In the genomic region with DNA sequence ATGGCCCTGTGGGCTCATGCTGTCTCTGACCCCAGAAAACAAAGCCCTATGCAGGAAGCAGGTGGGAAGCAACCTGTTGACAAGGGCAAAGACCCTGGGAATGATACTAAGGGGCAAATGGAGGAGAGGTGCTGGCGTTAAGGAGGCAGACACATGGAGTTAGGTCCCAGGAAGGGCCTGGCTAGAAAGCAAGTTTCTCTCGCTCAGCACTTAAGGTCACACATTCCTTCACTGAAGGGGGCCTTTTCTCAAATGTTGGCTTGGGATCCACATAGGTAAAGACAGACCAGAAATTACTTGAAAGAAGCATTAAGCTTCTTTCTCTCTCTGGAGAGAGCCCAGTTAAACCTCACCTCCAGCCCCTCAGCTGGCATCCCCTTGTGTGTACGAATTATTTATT, we compare ENCODE assay signal across 4 cellular contexts.
DNase-seq lines count a peak whose midpoint lies in the region; FAIRE-seq and TF ChIP-seq lines count a peak whose summit lies in the region.
"Not testable (repeated sequence)": the region's sequence is repeated elsewhere in the genome, so short reads cannot be mapped to it uniquely, and the experiment has no call there.

No MANE protein-coding gene starts in this region.

- not testable (repeated sequence) for H3K27me3 ChIP-seq in NT2/D1 (ENCODE audit: insufficient read depth, insufficient read length); H1 (replicated peaks in 1 of 4; ENCODE audit: control insufficient read depth in 3 of 4, extremely low read depth in 1 of 4, insufficient read depth in 3 of 4, low read length in 3 of 4); mesendoderm (ENCODE audit: insufficient read depth, low read length, poor library complexity); trophoblast cell (ENCODE audit: insufficient read depth, low read length)

- H3K23me2 ChIP-seq in H1 (ENCODE audit: low read depth, low read length): not testable (repeated sequence)

- H4K8ac ChIP-seq in H1 (ENCODE audit: extremely low read depth, insufficient read depth, low read length); mesendoderm (ENCODE audit: low read depth, low read length); trophoblast cell (ENCODE audit: low read depth, low read length): not testable (repeated sequence)

- not testable (repeated sequence) for H2BK15ac ChIP-seq in H1 (ENCODE audit: low read length); mesendoderm (replicated peaks; ENCODE audit: low read depth)

- not testable (repeated sequence) for H4K20me1 ChIP-seq in H1 (replicated peaks in 1 of 2; ENCODE audit: control insufficient read depth in 1 of 2, insufficient read depth in 2 of 2, low read length in 2 of 2)

- not testable (repeated sequence) for H4K5ac ChIP-seq in H1 (ENCODE audit: insufficient read length, low read depth, low read length); mesendoderm (ENCODE audit: low read length)

- H3K4ac ChIP-seq in H1 (replicated peaks; ENCODE audit: insufficient read length, low read depth, low read length); mesendoderm (ENCODE audit: low read depth, low read length); trophoblast cell (ENCODE audit: low read depth, low read length): not testable (repeated sequence)

- TF ChIP-seq RAD21 in H1 (IDR thresholded peaks at IDR 0.05 in 1 of 2, conservative IDR thresholded peaks at IDR 0.05 in 1 of 2; ENCODE audit: low read depth in 2 of 2, low read length in 2 of 2): not testable (repeated sequence)

- H2BK12ac ChIP-seq in H1 (ENCODE audit: low read depth, low read length): 0 out of 2 replicates have a peak overlapping the region, but pooled peaks have one; percentile 63
- H2BK12ac ChIP-seq in trophoblast cell (ENCODE audit: low read length): not testable (repeated sequence)

- not testable (repeated sequence) for H3K79me2 ChIP-seq in H1 (ENCODE audit: control insufficient read depth in 1 of 2, insufficient read depth in 2 of 2, low read length in 2 of 2); mesendoderm (ENCODE audit: control insufficient read depth, insufficient read depth, low read length); trophoblast cell (ENCODE audit: control insufficient read depth, insufficient read depth, low read length, poor library complexity)

- DNase-seq in NT2/D1 (ENCODE audit: low read depth, low spot score); H1 (ENCODE audit: low read depth in 1 of 2, low spot score in 2 of 2); mesendoderm; trophoblast cell: not testable (repeated sequence)

- CTCF ChIA-PET in H1 (lab: Charles Lee; ENCODE audit: partially characterized antibody): interaction anchor here (2.3 kb wide), 1 partner anchor 12 kb away, joined by 9 read pairs; no protein-coding TSS in a partner anchor

- TF ChIP-seq CTCF in H1 (IDR thresholded peaks at IDR 0.05; ENCODE audit: control extremely low read depth in 1 of 3, insufficient read depth in 1 of 3, low read depth in 1 of 3, low read length in 3 of 3): not testable (repeated sequence)

- H2BK20ac ChIP-seq in H1 (ENCODE audit: low read length): not testable (repeated sequence)

- not testable (repeated sequence) for H3K27ac ChIP-seq in H1 (ENCODE audit: low read depth, low read length); mesendoderm (ENCODE audit: low read depth, low read length); trophoblast cell (ENCODE audit: low read depth, low read length)

- H2BK5ac ChIP-seq in H1 (ENCODE audit: low read depth, low read length): 0 out of 2 replicates have a peak overlapping the region, but pooled peaks have one; percentile 39
- H2BK5ac ChIP-seq in mesendoderm (ENCODE audit: low read length); trophoblast cell (ENCODE audit: low read depth, low read length, poor library complexity): not testable (repeated sequence)

- H2AFZ ChIP-seq in H1 (ENCODE audit: low read length); trophoblast cell (ENCODE audit: insufficient read depth, low read length, poor library complexity): not testable (repeated sequence)

- H3K18ac ChIP-seq in H1 (ENCODE audit: extremely low read depth, low read length): peak overlapping the region; percentile 60; the same call in 1 of the 2 replicates
- H3K18ac ChIP-seq in mesendoderm (ENCODE audit: low read length); trophoblast cell (ENCODE audit: low read length): not testable (repeated sequence)

- H3K56ac ChIP-seq in H1 (replicated peaks; ENCODE audit: insufficient read length, low read depth, low read length): not testable (repeated sequence)
- H3K56ac ChIP-seq in mesendoderm (ENCODE audit: low read length): peak overlapping the region; percentile 78

- not testable (repeated sequence) for H3K9me3 ChIP-seq in NT2/D1 (ENCODE audit: insufficient read depth, low read length); H1 (ENCODE audit: insufficient read depth in 2 of 2, low read depth in 1 of 2, low read length in 1 of 2); trophoblast cell (ENCODE audit: insufficient read depth, low read depth, low read length)

- not testable (repeated sequence) for TF ChIP-seq EP300 in H1 (IDR thresholded peaks at IDR 0.05; ENCODE audit: borderline replicate concordance in 1 of 2, low read depth in 2 of 2, low read length in 2 of 2)

- H3K79me1 ChIP-seq in H1 (ENCODE audit: low read depth, low read length); mesendoderm (ENCODE audit: low read length); trophoblast cell (ENCODE audit: low read length): not testable (repeated sequence)

- TF ChIP-seq POLR2A in H1 (IDR thresholded peaks at IDR 0.05; ENCODE audit: control extremely low read depth in 1 of 2, low read depth in 2 of 2, low read length in 2 of 2): not testable (repeated sequence)

- not testable (repeated sequence) for H3K23ac ChIP-seq in H1 (ENCODE audit: insufficient read length); mesendoderm (ENCODE audit: low read length); trophoblast cell (ENCODE audit: low read length)

- not testable (repeated sequence) for H3K4me2 ChIP-seq in H1 (ENCODE audit: insufficient read depth in 1 of 2, low read depth in 2 of 2, low read length in 2 of 2); mesendoderm (ENCODE audit: low read length); trophoblast cell (ENCODE audit: low read length)

- not testable (repeated sequence) for H4K91ac ChIP-seq in H1 (replicated peaks; ENCODE audit: insufficient read length, low read length)
- peak overlapping the region; percentile 14 for H4K91ac ChIP-seq in trophoblast cell (ENCODE audit: low read depth, low read length)

- H3K36me3 ChIP-seq in NT2/D1 (ENCODE audit: insufficient read depth, insufficient read length, low read length); H1 (ENCODE audit: control insufficient read depth in 2 of 4, insufficient read depth in 4 of 4, low read length in 3 of 4); mesendoderm (ENCODE audit: control insufficient read depth, insufficient read depth, low read length); trophoblast cell (ENCODE audit: control insufficient read depth in 1 of 2, insufficient read depth in 2 of 2, low read length in 2 of 2): not testable (repeated sequence)

- not testable (repeated sequence) for H2AK5ac ChIP-seq in H1 (ENCODE audit: low read depth, low read length); trophoblast cell (ENCODE audit: low read length)
- H2AK5ac ChIP-seq in mesendoderm (ENCODE audit: low read length): peak overlapping the region; percentile 92

- WGBS in H1 (ENCODE audit: extremely low coverage in 1 of 2, insufficient coverage in 1 of 2, insufficient read length in 1 of 2, insufficient replicate concordance in 2 of 2, low coverage in 1 of 2, low lambda C conversion rate in 2 of 2, missing lambda C conversion rate in 1 of 2), 2 experiments: 88% methylated on average over 3 of the region's 3 CpGs; no CpG with 5 or more reads in 1 of the 2 experiments
- WGBS in mesendoderm (ENCODE audit: extremely low coverage, insufficient coverage, low lambda C conversion rate): no CpG with 5 or more reads among the region's 3 CpGs
- no CpG with 5 or more reads among the region's 3 CpGs for WGBS in trophoblast cell (ENCODE audit: extremely low coverage, insufficient coverage, insufficient read length)

- peak; percentile 90 for FAIRE-seq in H1 (lab: Jason Lieb, UNC)

- peak overlapping the region; percentile 21 for H3K9ac ChIP-seq in NT2/D1 (ENCODE audit: insufficient read length, low read depth)
- H3K9ac ChIP-seq in H1 (replicated peaks in 1 of 4; ENCODE audit: extremely low read depth in 1 of 4, low read depth in 3 of 4, low read length in 3 of 4); trophoblast cell (ENCODE audit: low read length): not testable (repeated sequence)
- H3K9ac ChIP-seq in mesendoderm (ENCODE audit: low read length): peak overlapping the region; percentile 24

- H2BK120ac ChIP-seq in H1 (replicated peaks; ENCODE audit: low read depth, low read length); mesendoderm (ENCODE audit: low read depth, low read length); trophoblast cell (ENCODE audit: insufficient read depth, low read length, poor library complexity): not testable (repeated sequence)

- H3K4me1 ChIP-seq in NT2/D1 (ENCODE audit: insufficient read depth, insufficient read length); H1 (replicated peaks in 1 of 4; ENCODE audit: control insufficient read depth in 3 of 4, insufficient read depth in 4 of 4, low read length in 3 of 4); trophoblast cell (ENCODE audit: control insufficient read depth in 1 of 2, insufficient read depth in 2 of 2, low read length in 2 of 2): not testable (repeated sequence)
- H3K4me1 ChIP-seq in mesendoderm (ENCODE audit: control insufficient read depth, low read depth, low read length): peaks cover 10% of the 10 kb centered on the region

- H4K12ac ChIP-seq in trophoblast cell (ENCODE audit: low read depth, low read length): not testable (repeated sequence)

- H3K4me3 ChIP-seq in NT2/D1 (ENCODE audit: insufficient read length, low read depth); H1 (ENCODE audit: extremely low read depth in 1 of 4, insufficient read depth in 2 of 4, low read depth in 3 of 4, low read length in 4 of 4); mesendoderm (ENCODE audit: low read length); trophoblast cell (ENCODE audit: low read depth, low read length): not testable (repeated sequence)

- POLR2A ChIA-PET in H1 (lab: Charles Lee; ENCODE audit: partially characterized antibody): interaction anchor here (0.8 kb wide), 1 partner anchor 14 kb away, joined by 3 read pairs; no protein-coding TSS in a partner anchor

- not testable (repeated sequence) for H3K14ac ChIP-seq in H1 (ENCODE audit: insufficient read length); trophoblast cell (ENCODE audit: low read length)
